21 cellular contexts compared by ENCODE assay signal in the genomic region with DNA sequence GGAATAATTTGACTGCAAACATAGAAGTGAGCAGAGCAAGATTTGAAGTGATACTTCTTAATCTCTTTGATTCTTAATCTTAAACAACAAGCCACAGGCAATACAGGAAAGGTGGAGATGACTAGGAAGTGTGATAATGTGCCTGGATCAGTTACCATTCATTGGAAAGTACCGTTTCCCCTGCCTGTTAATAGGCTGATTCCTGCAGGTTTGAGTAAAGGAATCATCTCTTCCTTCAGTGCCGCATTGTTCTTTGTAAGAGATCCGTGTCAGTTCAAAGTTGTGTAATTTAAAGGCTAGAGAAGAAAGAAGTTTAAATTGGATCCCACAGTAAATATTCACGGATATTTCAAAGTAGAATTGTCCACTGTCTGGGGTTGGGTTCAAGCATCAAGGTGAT. TPM values are rescaled to one million over a fixed set of nuclear protein-coding genes. Genes with fewer than 3 reads are reported as not detected.
DNase-seq lines count a peak whose midpoint lies in the region; ATAC-seq and TF ChIP-seq lines count a peak whose summit lies in the region.
"Had no signal": no experiment of that assay in that cellular context is flagged by ENCODE, and none has a peak within 500 bp of the region (broad histone marks: within the 10 kb centered on the region; RNA-seq: fewer than 3 reads in every experiment).

No MANE protein-coding gene starts in this region.

- POLR2A ChIA-PET in HCT116 (lab: Charles Lee) = no interaction called here

- H3K9ac ChIP-seq in HCT116 (ENCODE audit: low read length) (no peak overlapping the region), adipocyte (ENCODE audit: low read length) (peak overlapping the region; percentile 18)

- no peaks in the 10 kb centered on the region for H3K9me2 ChIP-seq in HCT116 (ENCODE audit: insufficient read depth)

- H3K4me1 ChIP-seq in HCT116 (ENCODE audit: control insufficient read depth in 1 of 2, insufficient read depth in 2 of 2, low read length in 2 of 2) (peaks cover 9 to 35% of the 10 kb centered on the region in 2 experiments), adipocyte (ENCODE audit: control insufficient read depth, insufficient read depth, low read length) (peaks cover 46% of the 10 kb centered on the region), foreskin keratinocyte (peaks cover 67% of the 10 kb centered on the region), suprapubic skin (peaks cover 14% of the 10 kb centered on the region), HAP-1 (peaks cover 7% of the 10 kb centered on the region)
- H3K4me1 ChIP-seq: vagina had no signal

- TF ChIP-seq RAD21 in HCT116 (IDR thresholded peaks at IDR 0.05; ENCODE audit: low read depth) = no peak

- H3K27me3 ChIP-seq in HCT116 (ENCODE audit: insufficient read depth, low read length) (no peaks in the 10 kb centered on the region), adipocyte (replicated peaks; ENCODE audit: control insufficient read depth, insufficient read depth, low read length) (no peaks in the 10 kb centered on the region), foreskin keratinocyte (no peaks in the 10 kb centered on the region), suprapubic skin (no peaks in the 10 kb centered on the region), HAP-1 (ENCODE audit: low read depth) (no peaks in the 10 kb centered on the region)
- H3K27me3 ChIP-seq: sigmoid colon, vagina had no signal

- H4K20me1 ChIP-seq in HCT116 (ENCODE audit: insufficient read depth) = no peaks in the 10 kb centered on the region

- no peak overlapping the region for H2AFZ ChIP-seq in HCT116 (ENCODE audit: low read depth, low read length, poor library complexity, severe bottlenecking)

- BruUV-seq in HCT116 (replicated peaks; lab: Mats Ljungman, UMichigan) = TSS peak; percentile 38

- CTCF ChIA-PET in HCT116 (lab: Charles Lee) = interaction anchor here (1.9 kb wide), 1 partner anchor 24 kb away, joined by 6 read pairs; no protein-coding TSS in a partner anchor

- DNase-seq in HCT116 (ENCODE audit: low read depth, low spot score) = no peak
- no peak for DNase-seq in adipocyte (ENCODE audit: low read depth)
- peak; percentile 62 to 73 for DNase-seq in foreskin keratinocyte
- no peak for DNase-seq in suprapubic skin (ENCODE audit: low spot score in 2 of 2)
- no peak for DNase-seq in erythroblast (lab: John Stamatoyannopoulos, UW)
- DNase-seq in HAP-1 (ENCODE audit: low spot score in 2 of 2) = no peak
- DNase-seq: activated CD4-positive, alpha-beta T cell treated with anti-CD3 and anti-CD28 coated beads for 4 hours; activated CD8-positive, alpha-beta memory T cell treated with anti-CD3 and anti-CD28 coated beads, Interleukin-2, amount 10 ng/mL, durations not matched to agents 7 days and 5 days; DMS79 treated with DMSO at 0.1 percent for 48 hours; effector CD4-positive, alpha-beta T cell; NCI-H1092; NCI-H187 treated with DMSO at 0.1 percent for 48 hours; NCI-H748 treated with DMSO at 0.1 percent for 48 hours; posterior cingulate gyrus; Right ventricle myocardium superior; sigmoid colon; substantia nigra; T-cell had no signal

- TF ChIP-seq EP300 in suprapubic skin (IDR thresholded peaks at IDR 0.05) = no peak

- TF ChIP-seq POLR2A in HCT116 (IDR thresholded peaks at IDR 0.05; ENCODE audit: borderline replicate concordance, extremely low read depth, insufficient read depth, insufficient read length) = no peak
- TF ChIP-seq POLR2A in suprapubic skin (IDR thresholded peaks at IDR 0.05) = no peak
- no peak for TF ChIP-seq POLR2A in erythroblast (IDR thresholded peaks at IDR 0.05; ENCODE audit: low read length)

- WGBS in suprapubic skin = 38% methylated on average over 4 of the region's 4 CpGs

- no peaks in the 10 kb centered on the region for H3K79me2 ChIP-seq in HCT116 (ENCODE audit: insufficient read depth, low read length)

- no peaks in the 10 kb centered on the region for H3K36me3 ChIP-seq in HCT116 (ENCODE audit: control insufficient read depth in 1 of 2, insufficient read depth in 2 of 2, low read length in 2 of 2)
- H3K36me3 ChIP-seq in adipocyte (ENCODE audit: control insufficient read depth, insufficient read depth, low read length, severe bottlenecking) = peaks cover 30% of the 10 kb centered on the region
- no peaks in the 10 kb centered on the region for H3K36me3 ChIP-seq in suprapubic skin
- H3K36me3 ChIP-seq in HAP-1 (replicated peaks) = peaks cover 3% of the 10 kb centered on the region
- H3K36me3 ChIP-seq: vagina had no signal

- H3K9me3 ChIP-seq in HCT116 (ENCODE audit: control insufficient read depth in 1 of 2, insufficient read depth in 1 of 2, low read depth in 1 of 2, low read length in 2 of 2) (no peaks in the 10 kb centered on the region), adipocyte (ENCODE audit: control insufficient read depth, low read length) (no peaks in the 10 kb centered on the region), suprapubic skin (no peaks in the 10 kb centered on the region), HAP-1 (no peaks in the 10 kb centered on the region)
- H3K9me3 ChIP-seq: sigmoid colon, vagina had no signal

- in situ Hi-C loops in HAP-1 (cut with MboI; ENCODE audit: low sequenced_read_pairs) = loop anchor here (25.0 kb wide), 1 partner anchor 692 kb away; no protein-coding TSS in a partner anchor

- intact Hi-C loops in HCT116 (cut with micrococcal nuclease) = no loop called here

- RAD21 ChIA-PET in HCT116 (lab: Charles Lee; ENCODE audit: low non-redundant PET in 1 of 2, low total read pairs in 2 of 2, uncharacterized antibody in 2 of 2, unreplicated experiment in 2 of 2) = no interaction called here

- H3K4me3 ChIP-seq in HCT116 (replicated peaks in 1 of 2; ENCODE audit: low read depth in 1 of 2, low read length in 2 of 2) (no peak overlapping the region), adipocyte (ENCODE audit: low read length) (no peak overlapping the region), suprapubic skin (no peak overlapping the region), HAP-1 (no peak overlapping the region)
- H3K4me3 ChIP-seq: sigmoid colon, vagina had no signal

- H3K27ac ChIP-seq in HCT116 (ENCODE audit: low read depth, low read length) = no peak overlapping the region
- H3K27ac ChIP-seq in foreskin keratinocyte = peak overlapping the region; percentile 89
- peak overlapping the region; percentile 34 for H3K27ac ChIP-seq in suprapubic skin
- H3K27ac ChIP-seq: vagina had no signal

- ATAC-seq in HCT116 = no peak
- peak; percentile 58 for ATAC-seq in foreskin keratinocyte
- no peak for ATAC-seq in HG02870 (IDR thresholded peaks at IDR 0.05; ENCODE audit: unreplicated experiment)
- ATAC-seq: activated CD8-positive, alpha-beta memory T cell treated with anti-CD3 and anti-CD28 coated beads, Interleukin-2, amount 10 ng/mL, durations not matched to agents 7 days and 5 days; natural killer cell treated with Interleukin-12 subunit alpha and Interleukin-12 subunit beta and Interleukin-15 and Interleukin-18, amount 100 ng/mL, for 72 hours; T-cell had no signal

- peak overlapping the region; percentile 54; the same call in 1 of the 2 replicates for H3K4me2 ChIP-seq in HCT116 (ENCODE audit: low read length)

- no peak for TF ChIP-seq CTCF in HCT116 (IDR thresholded peaks at IDR 0.05 in 2 of 3, conservative IDR thresholded peaks at IDR 0.05 in 1 of 3; ENCODE audit: borderline replicate concordance in 1 of 3, insufficient read depth in 1 of 3, low read depth in 2 of 3, low read length in 2 of 3)
- TF ChIP-seq CTCF in foreskin keratinocyte (conservative IDR thresholded peaks at IDR 0.05) = no peak
- TF ChIP-seq CTCF in suprapubic skin (IDR thresholded peaks at IDR 0.05) = no peak

TF ChIP-seq in HCT116, 20 proteins besides CTCF, POLR2A, EP300 and RAD21:
- TF ChIP-seq ELF1 (IDR thresholded peaks at IDR 0.05; ENCODE audit: borderline replicate concordance, low read depth) (no peak), EZH2phosphoT487 (IDR thresholded peaks at IDR 0.05; ENCODE audit: borderline replicate concordance) (no peak), CEBPB (IDR thresholded peaks at IDR 0.05; ENCODE audit: low read depth) (no peak), ZNF274 (IDR thresholded peaks at IDR 0.05; ENCODE audit: low read depth, low read length) (no peak), JUND (IDR thresholded peaks at IDR 0.05) (no peak), ZFX (IDR thresholded peaks at IDR 0.05) (no peak), FOSL1 (IDR thresholded peaks at IDR 0.05; ENCODE audit: low read depth) (no peak), SP1 (IDR thresholded peaks at IDR 0.05; ENCODE audit: low read depth) (no peak)

RNA-seq across cellular contexts. Expression of gene BCL10, which starts 43.5 kb away (rescaled TPM):
- total RNA-seq in HCT116 (2021; ENCODE audit: unreplicated experiment) (33.8 TPM), foreskin keratinocyte (49.4 and 52.0 TPM in 2 replicates), suprapubic skin (10 to 100 TPM; 19.9 to 34.1 (median 30.7) TPM)
- polyA plus RNA-seq in HCT116 (2012) = 10.7 and 12.1 TPM in 2 replicates
- polyA plus RNA-seq in foreskin keratinocyte = 21.1 and 21.4 TPM in 2 replicates

Comparison
In these comparisons a context has a peak if more than half of its experiments do, and no peak if none do; other contexts are left out.
1. DNase-seq: peak in foreskin keratinocyte (2 of 2); none in HCT116 (single experiment), adipocyte (single experiment), suprapubic skin (0 of 2), erythroblast (0 of 2) and HAP-1 (0 of 2).